In genomic region chr7:120273476-120273975, GRCh38 we compare ENCODE assay signal across 8 cellular contexts. TPM values are rescaled to one million over a fixed set of nuclear protein-coding genes. Genes with fewer than 3 reads are reported as not detected.
DNase-seq lines count a peak whose midpoint lies in the region; ATAC-seq and TF ChIP-seq lines count a peak whose summit lies in the region.

No MANE protein-coding gene starts in this region.

- DNase-seq in AG04450 (ENCODE audit: low read depth, low spot score) (no peak), NCI-H345 (lab: John Stamatoyannopoulos, UW) (peak; percentile 77), lower leg skin (ENCODE audit: low spot score in 2 of 2) (peak in 1 of 2 donors; percentile 84), type B pancreatic cell (ENCODE audit: extremely low spot score, unreplicated experiment) (peak; percentile 72), omental fat pad (ENCODE audit: low spot score) (no peak)

- peaks cover 4% of the 10 kb centered on the region for H3K4me1 Mint-ChIP-seq in type B pancreatic cell (ENCODE audit: unreplicated experiment)

- 1% methylated on average over 36 to 37 of the region's 38 CpGs for WGBS in lower leg skin, 2 donors

- peak overlapping the region; percentile 100 for H3K4me3 Mint-ChIP-seq in type B pancreatic cell

- H3K27ac ChIP-seq in AG04450 (ENCODE audit: low read depth, low read length) (no peak overlapping the region), cingulate gyrus (ENCODE audit: low read depth, low read length) (peak overlapping the region; percentile 39)

- peaks cover 33% of the 10 kb centered on the region for H3K27me3 Mint-ChIP-seq in type B pancreatic cell

- no peak for TF ChIP-seq POLR2A in lower leg skin (IDR thresholded peaks at IDR 0.05)

- no peaks in the 10 kb centered on the region for H3K9me3 Mint-ChIP-seq in type B pancreatic cell

- POLR2A ChIA-PET in AG04450 (lab: Yijun Ruan, JAX) = no interaction called here

- ATAC-seq in GM18868 (IDR thresholded peaks at IDR 0.05; ENCODE audit: unreplicated experiment) (peak; percentile 68), HG03045 (IDR thresholded peaks at IDR 0.05; ENCODE audit: unreplicated experiment) (peak; percentile 71), omental fat pad (ENCODE audit: low FRiP score) (no peak)

- intact Hi-C loops in lower leg skin (cut with DNase I; ENCODE audit: low total_unique reads) = no loop called here

- peak overlapping the region; percentile 95 for H3K27ac Mint-ChIP-seq in type B pancreatic cell

- H3K9me3 ChIP-seq in AG04450 (ENCODE audit: control insufficient read depth, insufficient read depth, low read length) = peaks cover 8% of the 10 kb centered on the region; the same call in 1 of the 2 replicates

- H3K36me3 Mint-ChIP-seq in type B pancreatic cell = no peaks in the 10 kb centered on the region

- peaks cover 14% of the 10 kb centered on the region for H3K27me3 ChIP-seq in AG04450 (ENCODE audit: control insufficient read depth, insufficient read depth, low read length)

- TF ChIP-seq CTCF in AG04450 (IDR thresholded peaks at IDR 0.05; ENCODE audit: low read depth, low read length) (no peak), lower leg skin (IDR thresholded peaks at IDR 0.05) (no peak), type B pancreatic cell (conservative IDR thresholded peaks at IDR 0.05) (no peak), omental fat pad (IDR thresholded peaks at IDR 0.05) (no peak)

- H3K4me3 ChIP-seq in AG04450 (ENCODE audit: low read depth, low read length) (peak overlapping the region; percentile 61), lower leg skin (ENCODE audit: low read depth, poor library complexity, severe bottlenecking) (peak overlapping the region; percentile 20)

- CTCF ChIA-PET in AG04450 (lab: Charles Lee) = interaction anchor here (0.9 to 3.1 kb wide), 6 partner anchors 314 to 339 kb away, joined by 3 to 53 read pairs (median 4); no protein-coding TSS in a partner anchor

RNA-seq across cellular contexts. Expression of gene KCND2, which starts 0.6 kb away (rescaled TPM):
- polyA plus RNA-seq in AG04450 (2011; rRNA removed) = 0.12 and 0.27 TPM in 2 replicates
- 0.14 and 0.17 TPM in 2 replicates for polyA minus RNA-seq in AG04450 (2011; rRNA and poly(A)+ RNA removed)
- total RNA-seq in lower leg skin = under 1 TPM; 0.11 to 0.25 (median 0.15) TPM
- total RNA-seq in type B pancreatic cell (ENCODE audit: low replicate concordance) = 3.0 and 3.2 TPM in 2 replicates
- 1 to 10 TPM in 3 of 4 donors, under 1 TPM in 1; 0.96 to 3.8 (median 1.7) TPM for total RNA-seq in omental fat pad

Comparison
In these comparisons a context has a peak if more than half of its experiments do, and no peak if none do; other contexts are left out.
1. DNase-seq: peak in NCI-H345 (single experiment) and type B pancreatic cell (single experiment); none in AG04450 (single experiment) and omental fat pad (single experiment).